In genomic region chr14:89330236-89331002, GRCh38 we compare ENCODE assay signal across 1 cellular context.
A peak's percentile ranks its signal among the peaks of the same experiment; 100 is the strongest.
TF ChIP-seq lines count a peak whose summit lies in the region.

No MANE protein-coding gene starts in this region.

TF ChIP-seq in liver, 16 proteins besides CTCF, POLR2A, EP300 and RAD21 (continued from another document):
- TF ChIP-seq REST (IDR thresholded peaks at IDR 0.05) = no peak
- peak; percentile 16 to 27 for TF ChIP-seq JUND (IDR thresholded peaks at IDR 0.05)
- no peak for TF ChIP-seq HNF4G (IDR thresholded peaks at IDR 0.05)
- no peak for TF ChIP-seq NR2F2 (IDR thresholded peaks at IDR 0.05)
- no peak for TF ChIP-seq FOXA1 (IDR thresholded peaks at IDR 0.05)
- no peak for TF ChIP-seq ZBTB33 (IDR thresholded peaks at IDR 0.05)
- no peak for TF ChIP-seq MAX (IDR thresholded peaks at IDR 0.05)
- TF ChIP-seq YY1 (IDR thresholded peaks at IDR 0.05) = no peak
- TF ChIP-seq TAF1 (conservative IDR thresholded peaks at IDR 0.05) = no peak
- TF ChIP-seq EGR1 (IDR thresholded peaks at IDR 0.05; ENCODE audit: low read depth in 2 of 2) = no peak
- TF ChIP-seq FOXA2 (IDR thresholded peaks at IDR 0.05) = no peak
- TF ChIP-seq ATF3 (IDR thresholded peaks at IDR 0.05) = no peak
- TF ChIP-seq GABPA (IDR thresholded peaks at IDR 0.05 in 1 of 2, conservative IDR thresholded peaks at IDR 0.05 in 1 of 2) = no peak
- TF ChIP-seq SP1 (IDR thresholded peaks at IDR 0.05) = no peak
